9 cellular contexts compared by ENCODE assay signal in the genomic region with DNA sequence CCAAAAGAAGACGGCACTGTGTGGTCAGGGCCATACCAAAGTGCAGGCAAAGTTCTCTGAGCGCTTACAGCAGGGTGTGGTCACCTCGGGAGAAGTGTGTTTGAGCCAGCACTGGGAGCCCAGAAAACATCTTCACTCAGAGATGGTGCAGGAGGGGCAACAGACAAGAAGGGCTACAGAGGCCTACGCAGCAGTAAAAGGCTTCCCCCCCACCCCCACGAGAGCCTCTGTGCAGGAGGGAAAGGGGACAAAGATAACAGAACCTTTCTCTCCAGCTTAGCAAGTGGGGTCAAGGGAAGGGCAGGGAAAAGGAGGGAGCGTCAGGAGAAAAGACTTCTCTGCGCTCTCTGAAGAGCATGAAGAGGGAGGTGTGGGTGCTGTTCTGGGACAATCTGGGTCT. TPM values are rescaled to one million over a fixed set of nuclear protein-coding genes. Genes with fewer than 3 reads are reported as not detected.
A peak's percentile ranks its signal among the peaks of the same experiment; 100 is the strongest.
DNase-seq lines count a peak whose midpoint lies in the region; ATAC-seq and TF ChIP-seq lines count a peak whose summit lies in the region.
"Had no signal": no experiment of that assay in that cellular context is flagged by ENCODE, and none has a peak within 500 bp of the region (broad histone marks: within the 10 kb centered on the region; RNA-seq: fewer than 3 reads in every experiment).

No MANE protein-coding gene starts in this region.

- H3K4me3 ChIP-seq in left ventricle myocardium inferior (peak overlapping the region; percentile 95), coronary artery (peak overlapping the region; percentile 100)
- H3K4me3 ChIP-seq in naive thymus-derived CD4-positive, alpha-beta T cell (ENCODE audit: low read length) = no peak overlapping the region

- no peaks in the 10 kb centered on the region for H3K9me3 ChIP-seq in left ventricle myocardium inferior (replicated peaks)
- no peaks in the 10 kb centered on the region for H3K9me3 ChIP-seq in naive thymus-derived CD4-positive, alpha-beta T cell (ENCODE audit: control insufficient read depth in 2 of 3, low read length in 3 of 3)

- DNase-seq in left ventricle myocardium inferior = no peak
- DNase-seq in Right ventricle myocardium superior = no peak
- DNase-seq in coronary artery (ENCODE audit: low spot score) = no peak
- no peak for DNase-seq in naive thymus-derived CD4-positive, alpha-beta T cell
- DNase-seq in activated T-cell treated with anti-CD3 and anti-CD28 coated beads, Interleukin-2, amount 50 U/mL, for 48 hours = no peak
- no peak for DNase-seq in NCI-H2029 treated with DMSO at 0.1 percent for 48 hours (lab: John Stamatoyannopoulos, UW)
- DNase-seq: activated T-cell treated with anti-CD3 and anti-CD28 coated beads, Interleukin-2, amount 50 U/mL, for 72 hours had no signal

- no peaks in the 10 kb centered on the region for H3K27me3 ChIP-seq in left ventricle myocardium inferior (ENCODE audit: low read depth)
- H3K27me3 ChIP-seq in naive thymus-derived CD4-positive, alpha-beta T cell (ENCODE audit: control insufficient read depth in 2 of 2, insufficient read depth in 2 of 2, low read length in 2 of 2) = no peaks in the 10 kb centered on the region

- H3K4me1 Mint-ChIP-seq in naive thymus-derived CD4-positive, alpha-beta T cell = peaks cover 11 to 36% (median 32%) of the 10 kb centered on the region in 7 donors

- H3K27ac ChIP-seq in left ventricle myocardium inferior (replicated peaks) (peak overlapping the region; percentile 89), coronary artery (peak overlapping the region; percentile 40 to 75)
- peak overlapping the region; percentile 18 for H3K27ac ChIP-seq in naive thymus-derived CD4-positive, alpha-beta T cell (ENCODE audit: low read depth, low read length)

- peaks cover 80% of the 10 kb centered on the region for H3K4me1 ChIP-seq in left ventricle myocardium inferior
- H3K4me1 ChIP-seq in naive thymus-derived CD4-positive, alpha-beta T cell (ENCODE audit: control insufficient read depth in 2 of 2, insufficient read depth in 2 of 2, low read length in 2 of 2) = peaks cover 19 to 25% of the 10 kb centered on the region in 2 donors

- ATAC-seq in Right ventricle myocardium superior (ENCODE audit: poor library complexity) = no peak
- ATAC-seq in naive thymus-derived CD4-positive, alpha-beta T cell = no peak
- no peak for ATAC-seq in GM19351 (IDR thresholded peaks at IDR 0.05; ENCODE audit: unreplicated experiment)
- ATAC-seq in GM19324 (IDR thresholded peaks at IDR 0.05; ENCODE audit: low FRiP score, unreplicated experiment) = no peak
- ATAC-seq: activated T-cell treated with anti-CD3 and anti-CD28 coated beads, Interleukin-2, amount 50 U/mL, for 72 hours had no signal

- peaks cover 0 to 5% (median 0%) of the 10 kb centered on the region in 5 donors for H3K27me3 Mint-ChIP-seq in naive thymus-derived CD4-positive, alpha-beta T cell

- peak overlapping the region in 9 of 10 donors; percentile 15 to 94 (median 58) for H3K4me3 Mint-ChIP-seq in naive thymus-derived CD4-positive, alpha-beta T cell
- H3K4me3 Mint-ChIP-seq: activated T-cell treated with anti-CD3 and anti-CD28 coated beads, Interleukin-2, amount 50 U/mL, for 72 hours had no signal

- peak overlapping the region in 7 of 9 donors; percentile 44 to 90 (median 75) for H3K27ac Mint-ChIP-seq in naive thymus-derived CD4-positive, alpha-beta T cell
- H3K27ac Mint-ChIP-seq: activated T-cell treated with anti-CD3 and anti-CD28 coated beads, Interleukin-2, amount 50 U/mL, for 72 hours had no signal

- TF ChIP-seq CTCF in left ventricle myocardium inferior (IDR thresholded peaks at IDR 0.05; ENCODE audit: borderline replicate concordance) = no peak
- TF ChIP-seq CTCF in coronary artery (IDR thresholded peaks at IDR 0.05) = no peak

- POLR2A ChIA-PET in naive thymus-derived CD4-positive, alpha-beta T cell (lab: Charles Lee) = interaction anchor here (0.7 to 1.4 kb wide), 4 partner anchors 9 to 21 kb away, joined by 3 to 4 read pairs (median 3); partner anchors contain the start of gene RPL27

- peaks cover 0 to 3% (median 0%) of the 10 kb centered on the region in 5 donors for H3K36me3 Mint-ChIP-seq in naive thymus-derived CD4-positive, alpha-beta T cell

- intact Hi-C loops in left ventricle myocardium inferior (cut with micrococcal nuclease) = no loop called here
- intact Hi-C loops in Right ventricle myocardium superior (cut with DNase I) = no loop called here
- intact Hi-C loops in naive thymus-derived CD4-positive, alpha-beta T cell (cut with micrococcal nuclease) = no loop called here

- CTCF ChIA-PET in naive thymus-derived CD4-positive, alpha-beta T cell (lab: Charles Lee) = interaction anchor here (0.7 to 1.1 kb wide), 2 partner anchors 13 to 21 kb away, joined by 3 read pairs; partner anchors contain the start of genes IFI35 and RPL27

- peaks cover 29% of the 10 kb centered on the region for H3K36me3 ChIP-seq in left ventricle myocardium inferior
- peaks cover 0 to 18% (median 0%) of the 10 kb centered on the region in 3 experiments for H3K36me3 ChIP-seq in naive thymus-derived CD4-positive, alpha-beta T cell (ENCODE audit: control insufficient read depth in 2 of 3, insufficient read depth in 3 of 3, low read length in 3 of 3)

- peaks cover 0 to 2% (median 0%) of the 10 kb centered on the region in 11 donors for H3K9me3 Mint-ChIP-seq in naive thymus-derived CD4-positive, alpha-beta T cell
- H3K9me3 Mint-ChIP-seq: activated T-cell treated with anti-CD3 and anti-CD28 coated beads, Interleukin-2, amount 50 U/mL, for 72 hours had no signal

RNA-seq across cellular contexts. Expression of gene VAT1, which starts 2.8 kb away (rescaled TPM):
- total RNA-seq in left ventricle myocardium inferior (68.2 TPM), Right ventricle myocardium superior (89.7 TPM)
- 10 to 100 TPM; 12.8 to 50.9 (median 34.9) TPM for total RNA-seq in naive thymus-derived CD4-positive, alpha-beta T cell
- polyA plus RNA-seq in naive thymus-derived CD4-positive, alpha-beta T cell = 10 to 100 TPM; 34.9 to 52.3 TPM

RNA-seq across cellular contexts. Expression of gene RND2, which starts 5.6 kb away (rescaled TPM):
- total RNA-seq in left ventricle myocardium inferior (0.85 TPM), Right ventricle myocardium superior (0.65 TPM)
- total RNA-seq in naive thymus-derived CD4-positive, alpha-beta T cell = under 1 TPM in 4 of 5 experiments, not detected in 1; 0.08 to 0.74 (median 0.38) TPM
- under 1 TPM; 0.15 to 0.33 TPM for polyA plus RNA-seq in naive thymus-derived CD4-positive, alpha-beta T cell
- total RNA-seq: activated T-cell treated with anti-CD3 and anti-CD28 coated beads, Interleukin-2, amount 50 U/mL, for 72 hours had no signal

RNA-seq across cellular contexts. Expression of gene IFI35, which starts 12.8 kb away (rescaled TPM):
- 11.5 TPM for total RNA-seq in left ventricle myocardium inferior
- 14.4 TPM for total RNA-seq in Right ventricle myocardium superior
- 100 to 1,000 TPM in 1 of 5 experiments, 10 to 100 TPM in 4; 23.5 to 145 (median 32.1) TPM for total RNA-seq in naive thymus-derived CD4-positive, alpha-beta T cell
- 10 to 100 TPM; 49.8 to 50.6 TPM for polyA plus RNA-seq in naive thymus-derived CD4-positive, alpha-beta T cell

RNA-seq across cellular contexts. Expression of gene RPL27, which starts 21.2 kb away (rescaled TPM):
- total RNA-seq in left ventricle myocardium inferior (759 TPM), Right ventricle myocardium superior (675 TPM)
- total RNA-seq in naive thymus-derived CD4-positive, alpha-beta T cell = 1,000 to 10,000 TPM in 4 of 5 experiments, 100 to 1,000 TPM in 1; 951 to 1,861 (median 1,662) TPM
- 1,000 to 10,000 TPM; 2,130 to 2,713 TPM for polyA plus RNA-seq in naive thymus-derived CD4-positive, alpha-beta T cell

RNA-seq across cellular contexts. Expression of gene RUNDC1, which starts 39.1 kb away (rescaled TPM):
- total RNA-seq in left ventricle myocardium inferior (12.1 TPM), Right ventricle myocardium superior (10.0 TPM)
- total RNA-seq in naive thymus-derived CD4-positive, alpha-beta T cell = 10 to 100 TPM; 12.2 to 21.4 (median 19.4) TPM
- polyA plus RNA-seq in naive thymus-derived CD4-positive, alpha-beta T cell = 10 to 100 TPM; 13.2 to 17.0 TPM

Comparison
In these comparisons a context has a peak if more than half of its experiments do, and no peak if none do; other contexts are left out.
1. H3K27ac ChIP-seq: peak in every context shown above with its lines; median percentile 89 in left ventricle myocardium inferior; 58 in coronary artery; 18 in naive thymus-derived CD4-positive, alpha-beta T cell.